In the genomic region with DNA sequence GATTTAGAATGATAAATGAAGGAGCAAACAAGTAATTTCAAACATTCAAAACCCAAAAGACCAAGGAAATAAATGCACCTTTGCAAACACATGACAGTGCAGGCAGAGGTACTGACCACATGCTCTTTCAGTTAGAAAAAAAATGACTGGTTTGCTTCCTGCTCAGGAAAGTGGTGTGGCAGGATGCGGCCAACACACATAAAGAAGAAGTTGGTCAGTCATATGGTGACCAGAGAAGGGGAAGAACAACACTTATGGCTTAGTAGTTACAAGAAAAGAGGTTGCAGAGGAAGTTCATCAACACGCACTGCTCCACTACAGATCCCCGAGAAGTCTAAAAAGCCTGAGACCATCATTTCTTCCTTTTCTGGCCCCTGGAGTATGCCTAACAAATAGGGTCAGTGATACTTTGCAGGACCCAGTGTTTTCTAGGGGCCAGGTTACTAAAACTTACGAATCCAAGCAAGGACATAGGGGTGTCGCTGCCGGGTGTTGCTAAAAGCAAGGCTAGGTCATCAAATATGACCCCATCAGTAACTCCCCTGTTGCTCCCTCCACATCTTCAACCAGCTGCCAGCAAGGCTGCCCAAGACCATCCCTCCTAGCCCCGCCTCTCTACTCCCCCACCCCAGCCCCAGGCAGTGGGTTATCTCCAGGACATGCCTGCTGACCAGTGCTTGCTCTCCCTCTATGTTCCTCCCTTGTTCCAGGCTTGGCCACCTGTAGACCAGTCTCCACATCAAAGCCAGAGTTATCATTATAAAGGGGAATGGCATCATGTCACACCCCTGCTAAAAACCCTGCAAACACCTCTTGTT, we compare ENCODE assay signal across 9 cellular contexts. TPM values are rescaled to one million over a fixed set of nuclear protein-coding genes. Genes with fewer than 3 reads are reported as not detected.
DNase-seq lines count a peak whose midpoint lies in the region; ATAC-seq lines count a peak whose summit lies in the region.
"Had no signal": no experiment of that assay in that cellular context is flagged by ENCODE, and none has a peak within 500 bp of the region (broad histone marks: within the 10 kb centered on the region; RNA-seq: fewer than 3 reads in every experiment).

No MANE protein-coding gene starts in this region.

- ATAC-seq in GM19351 (IDR thresholded peaks at IDR 0.05; ENCODE audit: unreplicated experiment), result peak; percentile 94
- ATAC-seq in HG03175 (IDR thresholded peaks at IDR 0.05; ENCODE audit: unreplicated experiment), result peak; percentile 97
- ATAC-seq in stimulated activated naive B cell treated with anti-CD40 and anti-IgM and Interleukin-4, amounts not matched to agents 10 μg/mL and 1 μg/mL and 100 μg/mL, for 72 hours (replicated peaks), result peak; percentile 98 to 99

- H3K27ac ChIP-seq in BLaER1, result no peak overlapping the region
- H3K27ac ChIP-seq: VCaP had no signal

- no peaks in the 10 kb centered on the region for H3K36me3 ChIP-seq in BLaER1

- no peaks in the 10 kb centered on the region for H3K27me3 ChIP-seq in BLaER1

- no peaks in the 10 kb centered on the region for H4K20me1 ChIP-seq in BLaER1

- peak overlapping the region; percentile 94 for H3K27ac Mint-ChIP-seq in activated T-helper 2 cell treated with anti-CD3 and anti-CD28 coated beads, Interferon-gamma antibody, Interleukin-2, Interleukin-4, amounts not matched to agents 10 μg/mL and 5 μg/mL and 100 μg/mL, durations not matched to agents 14 hours and 24 hours and 36 hours
- H3K27ac Mint-ChIP-seq in stimulated activated naive B cell treated with anti-CD40 and anti-IgM and Interleukin-4, amounts not matched to agents 10 μg/mL and 1 μg/mL and 100 μg/mL, for 72 hours, result peak overlapping the region; percentile 73

- peak; percentile 29 for DNase-seq in activated T-helper 2 cell treated with anti-CD3 and anti-CD28 coated beads, Interferon-gamma antibody, Interleukin-2, Interleukin-4, amounts not matched to agents 10 μg/mL and 5 μg/mL and 100 μg/mL, durations not matched to agents 14 hours and 24 hours and 36 hours (ENCODE audit: low spot score)
- peak; percentile 64 for DNase-seq in stimulated activated naive B cell treated with anti-CD40 and anti-IgM and Interleukin-4, amounts not matched to agents 10 μg/mL and 1 μg/mL and 100 μg/mL, for 72 hours
- DNase-seq in middle frontal gyrus (ENCODE audit: extremely low spot score, low spot score), result no peak
- no peak for DNase-seq in SK-N-DZ (ENCODE audit: low spot score)
- DNase-seq in glomerular visceral epithelial cell (ENCODE audit: extremely low spot score), result no peak

- no peak overlapping the region for H3K4me3 ChIP-seq in BLaER1

- no peaks in the 10 kb centered on the region for H3K27me3 Mint-ChIP-seq in activated T-helper 2 cell treated with anti-CD3 and anti-CD28 coated beads, Interferon-gamma antibody, Interleukin-2, Interleukin-4, amounts not matched to agents 10 μg/mL and 5 μg/mL and 100 μg/mL, durations not matched to agents 14 hours and 24 hours and 36 hours (ENCODE audit: low read depth)
- peaks cover 3% of the 10 kb centered on the region in 2 donors for H3K27me3 Mint-ChIP-seq in stimulated activated naive B cell treated with anti-CD40 and anti-IgM and Interleukin-4, amounts not matched to agents 10 μg/mL and 1 μg/mL and 100 μg/mL, for 72 hours

- peak overlapping the region; percentile 79 for H3K4me2 ChIP-seq in BLaER1

- peak overlapping the region; percentile 61 for H3K4me3 Mint-ChIP-seq in activated T-helper 2 cell treated with anti-CD3 and anti-CD28 coated beads, Interferon-gamma antibody, Interleukin-2, Interleukin-4, amounts not matched to agents 10 μg/mL and 5 μg/mL and 100 μg/mL, durations not matched to agents 14 hours and 24 hours and 36 hours (ENCODE audit: low read depth)
- peak overlapping the region in 1 of 2 donors; percentile 10 for H3K4me3 Mint-ChIP-seq in stimulated activated naive B cell treated with anti-CD40 and anti-IgM and Interleukin-4, amounts not matched to agents 10 μg/mL and 1 μg/mL and 100 μg/mL, for 72 hours

- H3K9me3 ChIP-seq in BLaER1, result no peaks in the 10 kb centered on the region

- H3K9me3 Mint-ChIP-seq in activated T-helper 2 cell treated with anti-CD3 and anti-CD28 coated beads, Interferon-gamma antibody, Interleukin-2, Interleukin-4, amounts not matched to agents 10 μg/mL and 5 μg/mL and 100 μg/mL, durations not matched to agents 14 hours and 24 hours and 36 hours, result peaks cover 22% of the 10 kb centered on the region
- H3K9me3 Mint-ChIP-seq in stimulated activated naive B cell treated with anti-CD40 and anti-IgM and Interleukin-4, amounts not matched to agents 10 μg/mL and 1 μg/mL and 100 μg/mL, for 72 hours, result peaks cover 4% of the 10 kb centered on the region in 2 donors

- peaks cover 31% of the 10 kb centered on the region for H3K4me1 ChIP-seq in BLaER1

- H3K9ac ChIP-seq in BLaER1, result no peak overlapping the region

- intact Hi-C loops in activated T-helper 2 cell treated with anti-CD3 and anti-CD28 coated beads, Interferon-gamma antibody, Interleukin-2, Interleukin-4, amounts not matched to agents 10 μg/mL and 5 μg/mL and 100 μg/mL, durations not matched to agents 14 hours and 24 hours and 36 hours (cut with micrococcal nuclease), result loop anchor here (1.0 to 5.0 kb wide), 6 partner anchors 9 to 153 kb away; no protein-coding TSS in a partner anchor

- peaks cover 83% of the 10 kb centered on the region for H3K4me1 Mint-ChIP-seq in activated T-helper 2 cell treated with anti-CD3 and anti-CD28 coated beads, Interferon-gamma antibody, Interleukin-2, Interleukin-4, amounts not matched to agents 10 μg/mL and 5 μg/mL and 100 μg/mL, durations not matched to agents 14 hours and 24 hours and 36 hours (ENCODE audit: low read depth)
- H3K4me1 Mint-ChIP-seq in stimulated activated naive B cell treated with anti-CD40 and anti-IgM and Interleukin-4, amounts not matched to agents 10 μg/mL and 1 μg/mL and 100 μg/mL, for 72 hours, result peaks cover 18 to 27% of the 10 kb centered on the region in 2 donors

- H3K36me3 Mint-ChIP-seq in activated T-helper 2 cell treated with anti-CD3 and anti-CD28 coated beads, Interferon-gamma antibody, Interleukin-2, Interleukin-4, amounts not matched to agents 10 μg/mL and 5 μg/mL and 100 μg/mL, durations not matched to agents 14 hours and 24 hours and 36 hours (ENCODE audit: low read depth), result peaks cover 62% of the 10 kb centered on the region
- peaks cover 0 to 2% of the 10 kb centered on the region in 2 donors for H3K36me3 Mint-ChIP-seq in stimulated activated naive B cell treated with anti-CD40 and anti-IgM and Interleukin-4, amounts not matched to agents 10 μg/mL and 1 μg/mL and 100 μg/mL, for 72 hours

RNA-seq across cellular contexts. Expression of a gene that starts 11.2 kb away (rescaled TPM):
- total RNA-seq in activated T-helper 2 cell treated with anti-CD3 and anti-CD28 coated beads, Interferon-gamma antibody, Interleukin-2, Interleukin-4, amounts not matched to agents 10 μg/mL and 5 μg/mL and 100 μg/mL, durations not matched to agents 14 hours and 24 hours and 36 hours, result 69.7 and 75.3 TPM in 2 replicates
- not detected in 2 replicates for polyA plus RNA-seq in SK-N-DZ (2014; cell fraction: cytosol; rRNA removed)
- 0.11 and 0.12 TPM in 2 replicates for polyA plus RNA-seq in SK-N-DZ (2014; cell fraction: nucleus; rRNA removed)

Comparison
In these comparisons a context has a peak if more than half of its experiments do, and no peak if none do; other contexts are left out.
1. DNase-seq: peak in activated T-helper 2 cell treated with anti-CD3 and anti-CD28 coated beads, Interferon-gamma antibody, Interleukin-2, Interleukin-4, amounts not matched to agents 10 μg/mL and 5 μg/mL and 100 μg/mL, durations not matched to agents 14 hours and 24 hours and 36 hours (single experiment) and stimulated activated naive B cell treated with anti-CD40 and anti-IgM and Interleukin-4, amounts not matched to agents 10 μg/mL and 1 μg/mL and 100 μg/mL, for 72 hours (single experiment); none in middle frontal gyrus (single experiment), SK-N-DZ (single experiment) and glomerular visceral epithelial cell (single experiment).
2. Peak in every context shown above with its lines, with median percentiles within 50 percentile points of each other: ATAC-seq.